ENCODE assay signal across 8 cellular contexts in the genomic region with DNA sequence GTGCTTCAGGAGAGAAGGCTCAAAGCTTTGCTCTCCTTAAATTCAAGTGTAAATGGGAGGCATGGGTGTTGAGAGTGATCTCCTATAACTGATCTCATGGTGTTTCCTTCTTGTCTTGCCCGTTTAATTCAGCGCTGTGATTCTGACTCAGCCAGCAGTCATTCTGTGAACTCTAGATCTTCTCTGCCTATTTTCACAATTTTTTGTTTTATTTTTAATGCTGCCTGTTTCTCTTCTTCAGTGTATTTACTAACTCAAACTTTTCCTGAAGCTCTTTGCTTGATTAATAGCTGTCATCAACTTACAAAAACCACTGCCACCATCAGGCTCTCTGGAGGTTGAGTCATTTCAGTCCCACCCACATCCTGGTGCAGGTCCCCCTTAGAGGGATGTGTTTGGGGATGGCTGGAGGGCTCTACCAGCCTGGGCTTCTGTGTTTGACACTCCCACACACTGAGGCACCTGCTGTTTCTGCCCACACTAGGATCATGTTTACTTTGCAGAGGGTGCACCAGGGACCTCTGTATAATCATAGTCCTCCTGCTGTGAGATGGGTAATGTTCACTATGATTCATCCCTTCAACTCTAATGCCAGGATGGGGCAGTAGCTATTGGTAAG.
DNase-seq lines count a peak whose midpoint lies in the region; ATAC-seq and TF ChIP-seq lines count a peak whose summit lies in the region.

No MANE protein-coding gene starts in this region.

- peaks cover 3% of the 10 kb centered on the region for H3K36me3 Mint-ChIP-seq in activated T-cell treated with anti-CD3 and anti-CD28 coated beads, Interleukin-2, amount 50 U/mL, for 24 hours (ENCODE audit: low read depth)
- no peaks in the 10 kb centered on the region for H3K36me3 Mint-ChIP-seq in osteocyte (ENCODE audit: unreplicated experiment)

- no peaks in the 10 kb centered on the region for H3K27me3 Mint-ChIP-seq in activated T-cell treated with anti-CD3 and anti-CD28 coated beads, Interleukin-2, amount 50 U/mL, for 24 hours
- no peaks in the 10 kb centered on the region for H3K27me3 Mint-ChIP-seq in osteocyte (ENCODE audit: unreplicated experiment)

- DNase-seq in activated gamma-delta T cell treated with Interleukin-2 at 50 U/mL for 16 hours (peak; percentile 37), activated gamma-delta T cell (lab: John Stamatoyannopoulos, UW) (no peak), NCI-H69 (lab: John Stamatoyannopoulos, UW) (peak; percentile 98), osteocyte (ENCODE audit: extremely low spot score, unreplicated experiment) (no peak), ureter (ENCODE audit: low spot score) (no peak), D341Med (ENCODE audit: low spot score) (no peak)
- peak; percentile 71 for DNase-seq in activated T-cell treated with anti-CD3 and anti-CD28 coated beads, Interleukin-2, amount 50 U/mL, for 24 hours

- peaks cover 61% of the 10 kb centered on the region for H3K4me1 Mint-ChIP-seq in activated T-cell treated with anti-CD3 and anti-CD28 coated beads, Interleukin-2, amount 50 U/mL, for 24 hours (ENCODE audit: low read depth)
- peaks cover 21% of the 10 kb centered on the region for H3K4me1 Mint-ChIP-seq in osteocyte (ENCODE audit: unreplicated experiment)

- H3K9me3 Mint-ChIP-seq in activated T-cell treated with anti-CD3 and anti-CD28 coated beads, Interleukin-2, amount 50 U/mL, for 24 hours = no peaks in the 10 kb centered on the region
- no peaks in the 10 kb centered on the region for H3K9me3 Mint-ChIP-seq in osteocyte (ENCODE audit: unreplicated experiment)

- H3K4me3 Mint-ChIP-seq in activated T-cell treated with anti-CD3 and anti-CD28 coated beads, Interleukin-2, amount 50 U/mL, for 24 hours = peak overlapping the region; percentile 46
- H3K4me3 Mint-ChIP-seq in osteocyte (ENCODE audit: unreplicated experiment) = no peak overlapping the region

- TF ChIP-seq CTCF in osteocyte (IDR thresholded peaks at IDR 0.05) = no peak

- ATAC-seq in HG03039 (IDR thresholded peaks at IDR 0.05; ENCODE audit: unreplicated experiment) = peak; percentile 75

- peak overlapping the region; percentile 91 for H3K27ac Mint-ChIP-seq in activated T-cell treated with anti-CD3 and anti-CD28 coated beads, Interleukin-2, amount 50 U/mL, for 24 hours
- peak overlapping the region; percentile 14 for H3K27ac Mint-ChIP-seq in osteocyte (ENCODE audit: unreplicated experiment)

Comparison
In these comparisons a context has a peak if more than half of its experiments do, and no peak if none do; other contexts are left out.
1. DNase-seq: peak in activated gamma-delta T cell treated with Interleukin-2 at 50 U/mL for 16 hours (single experiment), NCI-H69 (single experiment) and activated T-cell treated with anti-CD3 and anti-CD28 coated beads, Interleukin-2, amount 50 U/mL, for 24 hours (single experiment); none in activated gamma-delta T cell (single experiment), osteocyte (single experiment), ureter (single experiment) and D341Med (single experiment).